15 cellular contexts compared by ENCODE assay signal in the genomic region with DNA sequence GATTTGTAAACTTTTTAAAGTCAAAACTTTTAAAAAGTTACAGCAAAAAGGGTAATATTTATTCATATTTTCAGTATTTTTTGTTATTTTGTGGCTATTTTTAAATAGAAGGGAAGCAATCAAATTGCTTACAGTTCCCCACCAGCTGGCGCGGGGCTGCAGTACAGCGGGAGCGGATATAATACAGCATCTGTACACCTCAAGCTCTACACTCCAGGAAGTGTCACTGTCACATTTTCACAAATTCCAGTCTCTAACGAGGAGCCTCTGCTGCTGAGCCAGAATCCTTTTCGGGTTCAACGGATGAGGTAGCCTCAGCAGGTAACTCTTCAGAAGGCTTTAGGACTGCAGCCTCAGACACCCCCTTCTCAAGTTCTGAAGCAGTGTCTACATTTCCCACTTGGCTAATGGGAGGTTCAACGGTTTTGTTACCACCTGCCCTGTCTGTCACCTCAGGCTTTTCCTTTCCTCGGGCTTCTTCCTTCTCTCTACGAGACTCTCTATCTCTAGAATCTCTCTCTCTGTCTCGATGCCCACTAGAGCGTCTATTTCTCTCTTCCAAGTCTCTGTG. TPM values are rescaled to one million over a fixed set of nuclear protein-coding genes. Genes with fewer than 3 reads are reported as not detected.
DNase-seq lines count a peak whose midpoint lies in the region; ATAC-seq and TF ChIP-seq lines count a peak whose summit lies in the region.
"Had no signal": no experiment of that assay in that cellular context is flagged by ENCODE, and none has a peak within 500 bp of the region (broad histone marks: within the 10 kb centered on the region; RNA-seq: fewer than 3 reads in every experiment).

No MANE protein-coding gene starts in this region.

- POLR2A ChIA-PET in activated CD8-positive, alpha-beta T cell treated with anti-CD3 and anti-CD28 coated beads, Interleukin-2, amount 10 ng/mL, durations not matched to agents 7 days and 5 days (lab: Charles Lee): no interaction called here

- CTCF ChIA-PET in Calu3 (lab: Charles Lee): no interaction called here
- CTCF ChIA-PET in activated CD8-positive, alpha-beta T cell treated with anti-CD3 and anti-CD28 coated beads, Interleukin-2, amount 10 ng/mL, durations not matched to agents 7 days and 5 days (lab: Charles Lee): no interaction called here

- intact Hi-C loops in Calu3 (cut with micrococcal nuclease; ENCODE audit: unreplicated experiment): no loop called here
- intact Hi-C loops in natural killer cell (cut with micrococcal nuclease): no loop called here

- no peaks in the 10 kb centered on the region for H3K27me3 Mint-ChIP-seq in Calu3 (ENCODE audit: unreplicated experiment)
- H3K27me3 Mint-ChIP-seq in activated CD8-positive, alpha-beta T cell treated with anti-CD3 and anti-CD28 coated beads, Interleukin-2, amount 10 ng/mL, durations not matched to agents 7 days and 5 days (ENCODE audit: low read depth): no peaks in the 10 kb centered on the region
- no peaks in the 10 kb centered on the region for H3K27me3 Mint-ChIP-seq in natural killer cell (ENCODE audit: low read depth in 2 of 2)

- ATAC-seq in activated CD8-positive, alpha-beta T cell treated with anti-CD3 and anti-CD28 coated beads, Interleukin-2, amount 10 ng/mL, durations not matched to agents 7 days and 5 days: no peak
- ATAC-seq in natural killer cell: no peak
- ATAC-seq in GM18870 (IDR thresholded peaks at IDR 0.05; ENCODE audit: unreplicated experiment): no peak

- H3K36me3 Mint-ChIP-seq in Calu3 (ENCODE audit: insufficient read depth, unreplicated experiment) (peaks cover 37% of the 10 kb centered on the region), natural killer cell (peaks cover 6% of the 10 kb centered on the region)
- peaks cover 45% of the 10 kb centered on the region for H3K36me3 Mint-ChIP-seq in activated CD8-positive, alpha-beta T cell treated with anti-CD3 and anti-CD28 coated beads, Interleukin-2, amount 10 ng/mL, durations not matched to agents 7 days and 5 days (ENCODE audit: low read depth)

- H3K9me3 Mint-ChIP-seq in Calu3 (ENCODE audit: low read depth, unreplicated experiment) (no peaks in the 10 kb centered on the region), natural killer cell (no peaks in the 10 kb centered on the region)
- H3K9me3 Mint-ChIP-seq in activated CD8-positive, alpha-beta T cell treated with anti-CD3 and anti-CD28 coated beads, Interleukin-2, amount 10 ng/mL, durations not matched to agents 7 days and 5 days (ENCODE audit: insufficient read depth): no peaks in the 10 kb centered on the region
- H3K9me3 Mint-ChIP-seq: mesothelial cell of epicardium had no signal

- DNase-seq in Calu3 (no peak), NCI-H1694 (lab: John Stamatoyannopoulos, UW) (peak; percentile 72), natural killer cell (no peak), NCI-H1417 treated with DMSO at 0.1 percent for 48 hours (lab: John Stamatoyannopoulos, UW) (no peak), RPMI8226 (no peak)
- no peak for DNase-seq in activated CD8-positive, alpha-beta T cell treated with anti-CD3 and anti-CD28 coated beads, Interleukin-2, amount 10 ng/mL, durations not matched to agents 7 days and 5 days
- DNase-seq in stimulated activated CD4-positive, alpha-beta T cell treated with anti-CD3 and anti-CD28 coated beads, Interleukin-12 subunit alpha, Interleukin-12 subunit beta, amount 100 ng/mL, for 4 hours: no peak
- DNase-seq: activated effector memory CD4-positive, alpha-beta T cell treated with anti-CD3 and anti-CD28 coated beads, Interleukin-2, amount 50 U/mL, for 16 hours; brain microvascular endothelial cell; heart right ventricle; NCI-H226; stimulated activated CD4-positive, alpha-beta T cell treated with anti-CD3 and anti-CD28 coated beads, Interleukin-4, amount 100 ng/mL, for 1 hour; stimulated activated CD8-positive, alpha-beta memory T cell treated with anti-CD3 and anti-CD28 coated beads, Interleukin-4, amount 100 ng/mL, for 48 hours had no signal

- H3K4me3 Mint-ChIP-seq in Calu3 (ENCODE audit: low read depth, unreplicated experiment) (no peak overlapping the region), natural killer cell (no peak overlapping the region)
- no peak overlapping the region for H3K4me3 Mint-ChIP-seq in activated CD8-positive, alpha-beta T cell treated with anti-CD3 and anti-CD28 coated beads, Interleukin-2, amount 10 ng/mL, durations not matched to agents 7 days and 5 days
- H3K4me3 Mint-ChIP-seq: mesothelial cell of epicardium had no signal

- H3K4me1 Mint-ChIP-seq in Calu3 (ENCODE audit: low read depth, unreplicated experiment): no peaks in the 10 kb centered on the region
- peaks cover 26% of the 10 kb centered on the region for H3K4me1 Mint-ChIP-seq in activated CD8-positive, alpha-beta T cell treated with anti-CD3 and anti-CD28 coated beads, Interleukin-2, amount 10 ng/mL, durations not matched to agents 7 days and 5 days (ENCODE audit: low read depth)
- H3K4me1 Mint-ChIP-seq in natural killer cell: peaks cover 11 to 13% of the 10 kb centered on the region in 2 donors

- H3K27ac Mint-ChIP-seq in Calu3 (ENCODE audit: unreplicated experiment): no peak overlapping the region
- H3K27ac Mint-ChIP-seq in activated CD8-positive, alpha-beta T cell treated with anti-CD3 and anti-CD28 coated beads, Interleukin-2, amount 10 ng/mL, durations not matched to agents 7 days and 5 days: peak overlapping the region; percentile 16
- H3K27ac Mint-ChIP-seq in natural killer cell: peak overlapping the region; percentile 5 to 62
- H3K27ac Mint-ChIP-seq: mesothelial cell of epicardium had no signal

- TF ChIP-seq CTCF in Calu3 (IDR thresholded peaks at IDR 0.05; ENCODE audit: unreplicated experiment) (no peak), natural killer cell (IDR thresholded peaks at IDR 0.05) (no peak)

- BruUV-seq in Calu3 (replicated peaks; lab: Mats Ljungman, UMichigan): TSS peak; percentile 72

RNA-seq across cellular contexts. Expression of gene SOD1, which starts 11.7 kb away (rescaled TPM):
- total RNA-seq in Calu3 (2022): 223 and 227 TPM in 2 replicates
- total RNA-seq in activated CD8-positive, alpha-beta T cell treated with anti-CD3 and anti-CD28 coated beads, Interleukin-2, amount 10 ng/mL, durations not matched to agents 7 days and 5 days: 100 to 1,000 TPM; 229 to 234 TPM
- 10 to 100 TPM; 57.9 to 75.7 (median 64.8) TPM for total RNA-seq in natural killer cell
